ENCODE assay signal across 39 cellular contexts in genomic region chr21:40315647-40316046, GRCh38.
"Had no signal": no experiment of that assay in that cellular context is flagged by ENCODE, and none has a peak within 500 bp of the region (broad histone marks: within the 10 kb centered on the region; RNA-seq: fewer than 3 reads in every experiment).

No MANE protein-coding gene starts in this region.

- H3K27ac Mint-ChIP-seq: activated naive CD4-positive, alpha-beta T cell treated with anti-CD3 and anti-CD28 coated beads for 36 hours; activated naive CD4-positive, alpha-beta T cell treated with anti-CD3 and anti-CD28 coated beads, Interleukin-2, amount 10 ng/mL, durations not matched to agents 7 days and 5 days; activated naive CD4-positive, alpha-beta T cell treated with anti-CD3 and anti-CD28 coated beads, Interleukin-2, amount 50 U/mL, for 24 hours; activated naive CD4-positive, alpha-beta T cell treated with anti-CD3 and anti-CD28 coated beads, Interleukin-2, amount 50 U/mL, for 72 hours; activated naive CD8-positive, alpha-beta T cell; activated naive CD8-positive, alpha-beta T cell treated with anti-CD3 and anti-CD28 coated beads for 36 hours; activated naive CD8-positive, alpha-beta T cell treated with anti-CD3 and anti-CD28 coated beads, Interleukin-2, amount 10 ng/mL, durations not matched to agents 7 days and 5 days; activated naive CD8-positive, alpha-beta T cell treated with anti-CD3 and anti-CD28 coated beads, Interleukin-2, amount 50 U/mL, for 24 hours; activated T-cell treated with anti-CD3 and anti-CD28 coated beads, Interleukin-2, amount 50 U/mL, for 72 hours; activated T-helper 1 cell treated with anti-CD3 and anti-CD28 coated beads, Interleukin-12 subunit alpha, Interleukin-12 subunit beta, Interleukin-2, Interleukin-4 antibody, amounts not matched to agents 30 ng/mL and 10 ng/mL and 1 ng/mL, durations not matched to agents 14 hours and 24 hours and 36 hours; activated T-helper 17 cell treated with anti-CD3 and anti-CD28 coated beads, Interleukin-2, amount 50 U/mL, for 72 hours; activated T-helper 2 cell treated with anti-CD3 and anti-CD28 coated beads, Interferon-gamma antibody, Interleukin-2, Interleukin-4, amounts not matched to agents 10 μg/mL and 5 μg/mL and 100 μg/mL, durations not matched to agents 14 hours and 24 hours and 36 hours had no signal

- H3K27me3 Mint-ChIP-seq: activated naive CD4-positive, alpha-beta T cell treated with anti-CD3 and anti-CD28 coated beads, Interleukin-2, amount 10 ng/mL, durations not matched to agents 7 days and 5 days; activated naive CD4-positive, alpha-beta T cell treated with anti-CD3 and anti-CD28 coated beads, Interleukin-2, amount 50 U/mL, for 24 hours; activated naive CD8-positive, alpha-beta T cell; activated naive CD8-positive, alpha-beta T cell treated with anti-CD3 and anti-CD28 coated beads, Interleukin-2, amount 10 ng/mL, durations not matched to agents 7 days and 5 days; activated naive CD8-positive, alpha-beta T cell treated with anti-CD3 and anti-CD28 coated beads, Interleukin-2, amount 50 U/mL, for 24 hours; activated T-helper 17 cell treated with anti-CD3 and anti-CD28 coated beads, Interleukin-2, amount 50 U/mL, for 72 hours; central memory CD8-positive, alpha-beta T cell had no signal

- H3K4me3 Mint-ChIP-seq: activated naive CD4-positive, alpha-beta T cell treated with anti-CD3 and anti-CD28 coated beads for 36 hours; activated naive CD4-positive, alpha-beta T cell treated with anti-CD3 and anti-CD28 coated beads, Interleukin-2, amount 10 ng/mL, durations not matched to agents 7 days and 5 days; activated naive CD4-positive, alpha-beta T cell treated with anti-CD3 and anti-CD28 coated beads, Interleukin-2, amount 50 U/mL, for 24 hours; activated naive CD8-positive, alpha-beta T cell; activated naive CD8-positive, alpha-beta T cell treated with anti-CD3 and anti-CD28 coated beads for 36 hours; activated naive CD8-positive, alpha-beta T cell treated with anti-CD3 and anti-CD28 coated beads, Interleukin-2, amount 10 ng/mL, durations not matched to agents 7 days and 5 days; activated naive CD8-positive, alpha-beta T cell treated with anti-CD3 and anti-CD28 coated beads, Interleukin-2, amount 50 U/mL, for 24 hours; activated T-cell treated with anti-CD3 and anti-CD28 coated beads, Interleukin-2, amount 50 U/mL, for 4 hours; activated T-cell treated with anti-CD3 and anti-CD28 coated beads, Interleukin-2, amount 50 U/mL, for 72 hours; activated T-helper 1 cell treated with anti-CD3 and anti-CD28 coated beads, Interleukin-12 subunit alpha, Interleukin-12 subunit beta, Interleukin-2, Interleukin-4 antibody, amounts not matched to agents 30 ng/mL and 10 ng/mL and 1 ng/mL, durations not matched to agents 14 hours and 24 hours and 36 hours; activated T-helper 17 cell treated with anti-CD3 and anti-CD28 coated beads, Interleukin-2, amount 50 U/mL, for 72 hours; brain; central memory CD8-positive, alpha-beta T cell had no signal

- H3K4me3 ChIP-seq: adrenal gland, ascending aorta, body of pancreas, breast epithelium, cardiac muscle cell had no signal

- FAIRE-seq: astrocyte, bronchial epithelial cell, colon had no signal

- H3K36me3 Mint-ChIP-seq: activated naive CD4-positive, alpha-beta T cell treated with anti-CD3 and anti-CD28 coated beads, Interleukin-2, amount 10 ng/mL, durations not matched to agents 7 days and 5 days; activated naive CD4-positive, alpha-beta T cell treated with anti-CD3 and anti-CD28 coated beads, Interleukin-2, amount 50 U/mL, for 24 hours; activated naive CD4-positive, alpha-beta T cell treated with anti-CD3 and anti-CD28 coated beads, Interleukin-2, amount 50 U/mL, for 72 hours; activated naive CD8-positive, alpha-beta T cell; activated naive CD8-positive, alpha-beta T cell treated with anti-CD3 and anti-CD28 coated beads for 36 hours; activated naive CD8-positive, alpha-beta T cell treated with anti-CD3 and anti-CD28 coated beads, Interleukin-2, amount 10 ng/mL, durations not matched to agents 7 days and 5 days had no signal

- H3K4me1 ChIP-seq: adrenal gland, ascending aorta, body of pancreas, breast epithelium had no signal

- DNase-seq: activated effector memory CD4-positive, alpha-beta T cell treated with anti-CD3 and anti-CD28 coated beads, Interleukin-2, amount 50 U/mL, for 16 hours; activated effector memory CD4-positive, alpha-beta T cell treated with Interleukin-2 at 50 U/mL for 16 hours; activated gamma-delta T cell; activated gamma-delta T cell treated with Interleukin-2 at 50 U/mL for 16 hours; activated naive CD4-positive, alpha-beta T cell; activated naive CD4-positive, alpha-beta T cell treated with anti-CD3 and anti-CD28 coated beads for 36 hours; activated naive CD4-positive, alpha-beta T cell treated with anti-CD3 and anti-CD28 coated beads, Interleukin-2, amount 10 ng/mL, durations not matched to agents 7 days and 5 days; activated naive CD4-positive, alpha-beta T cell treated with anti-CD3 and anti-CD28 coated beads, Interleukin-2, amount 50 U/mL, for 16 hours; activated naive CD4-positive, alpha-beta T cell treated with Interleukin-2 at 50 U/mL for 16 hours; activated naive CD8-positive, alpha-beta T cell treated with anti-CD3 and anti-CD28 coated beads for 36 hours; activated naive CD8-positive, alpha-beta T cell treated with anti-CD3 and anti-CD28 coated beads, Interleukin-2, amount 10 ng/mL, durations not matched to agents 7 days and 5 days; activated naive CD8-positive, alpha-beta T cell treated with anti-CD3 and anti-CD28 coated beads, Interleukin-2, amount 50 U/mL, for 24 hours; activated T-cell treated with anti-CD3 and anti-CD28 coated beads, Interleukin-2, amount 50 U/mL, for 4 hours; activated T-cell treated with anti-CD3 and anti-CD28 coated beads, Interleukin-2, amount 50 U/mL, for 48 hours; activated T-cell treated with anti-CD3 and anti-CD28 coated beads, Interleukin-2, amount 50 U/mL, for 72 hours; adrenal gland; amniotic stem cell; amygdala; anterior cingulate cortex; aorta; body of pancreas; brain microvascular endothelial cell; caudate nucleus; central memory CD4-positive, alpha-beta T cell; cerebellar nuclear complex had no signal

- H3K9me3 Mint-ChIP-seq: activated naive CD4-positive, alpha-beta T cell treated with anti-CD3 and anti-CD28 coated beads, Interleukin-2, amount 50 U/mL, for 24 hours; activated naive CD8-positive, alpha-beta T cell treated with anti-CD3 and anti-CD28 coated beads for 36 hours; activated naive CD8-positive, alpha-beta T cell treated with anti-CD3 and anti-CD28 coated beads, Interleukin-2, amount 10 ng/mL, durations not matched to agents 7 days and 5 days; activated naive CD8-positive, alpha-beta T cell treated with anti-CD3 and anti-CD28 coated beads, Interleukin-2, amount 50 U/mL, for 24 hours; activated T-cell treated with anti-CD3 and anti-CD28 coated beads, Interleukin-2, amount 50 U/mL, for 4 hours; activated T-helper 17 cell treated with anti-CD3 and anti-CD28 coated beads, Interleukin-2, amount 50 U/mL, for 72 hours had no signal

- H3K9me3 ChIP-seq: adrenal gland, ascending aorta, body of pancreas, breast epithelium had no signal

- H3K36me3 ChIP-seq: adrenal gland, ascending aorta, brain microvascular endothelial cell, breast epithelium, cardiac muscle cell had no signal

- H3K27ac ChIP-seq: adrenal gland, ascending aorta, body of pancreas, brain microvascular endothelial cell, breast epithelium, cardiac muscle cell had no signal

- ATAC-seq: activated naive CD4-positive, alpha-beta T cell treated with anti-CD3 and anti-CD28 coated beads, Interleukin-2, amount 50 U/mL, for 72 hours; activated naive CD8-positive, alpha-beta T cell treated with anti-CD3 and anti-CD28 coated beads, Interleukin-2, amount 50 U/mL, for 24 hours; activated T-cell treated with anti-CD3 and anti-CD28 coated beads, Interleukin-2, amount 50 U/mL, for 4 hours; activated T-cell treated with anti-CD3 and anti-CD28 coated beads, Interleukin-2, amount 50 U/mL, for 72 hours; activated T-helper 17 cell treated with anti-CD3 and anti-CD28 coated beads, Interleukin-2, amount 50 U/mL, for 72 hours; body of pancreas had no signal

- H3K4me1 Mint-ChIP-seq: activated naive CD4-positive, alpha-beta T cell treated with anti-CD3 and anti-CD28 coated beads, Interleukin-2, amount 10 ng/mL, durations not matched to agents 7 days and 5 days; activated naive CD4-positive, alpha-beta T cell treated with anti-CD3 and anti-CD28 coated beads, Interleukin-2, amount 50 U/mL, for 24 hours; activated naive CD8-positive, alpha-beta T cell treated with anti-CD3 and anti-CD28 coated beads for 36 hours; activated naive CD8-positive, alpha-beta T cell treated with anti-CD3 and anti-CD28 coated beads, Interleukin-2, amount 10 ng/mL, durations not matched to agents 7 days and 5 days; activated naive CD8-positive, alpha-beta T cell treated with anti-CD3 and anti-CD28 coated beads, Interleukin-2, amount 50 U/mL, for 24 hours; activated T-helper 17 cell treated with anti-CD3 and anti-CD28 coated beads, Interleukin-2, amount 50 U/mL, for 72 hours; central memory CD8-positive, alpha-beta T cell had no signal

- H3K27me3 ChIP-seq: adrenal gland, ascending aorta, body of pancreas, brain microvascular endothelial cell, breast epithelium, cardiac muscle cell had no signal
